21 cellular contexts compared by ENCODE assay signal in genomic region chr3:123571264-123571972, GRCh38. TPM values are rescaled to one million over a fixed set of nuclear protein-coding genes. Genes with fewer than 3 reads are reported as not detected.
A peak's percentile ranks its signal among the peaks of the same experiment; 100 is the strongest.
DNase-seq lines count a peak whose midpoint lies in the region; ATAC-seq and TF ChIP-seq lines count a peak whose summit lies in the region.
"Had no signal": no experiment of that assay in that cellular context is flagged by ENCODE, and none has a peak within 500 bp of the region (broad histone marks: within the 10 kb centered on the region; RNA-seq: fewer than 3 reads in every experiment).

No MANE protein-coding gene starts in this region.

- no peaks in the 10 kb centered on the region for H3K9me3 ChIP-seq in H9 (ENCODE audit: control insufficient read depth, low read depth, low read length)
- H3K9me3 ChIP-seq in endodermal cell (ENCODE audit: control insufficient read depth, low read length) = no peaks in the 10 kb centered on the region
- no peaks in the 10 kb centered on the region for H3K9me3 ChIP-seq in suprapubic skin
- H3K9me3 ChIP-seq: A549, Peyer's patch, testis had no signal

- no peak overlapping the region for H3K56ac ChIP-seq in H9 (ENCODE audit: insufficient read length, low read depth, low read length)

- H3K9ac ChIP-seq in H9 (ENCODE audit: extremely low read depth, insufficient read length, low read length) = no peak overlapping the region
- no peak overlapping the region for H3K9ac ChIP-seq in endodermal cell (ENCODE audit: extremely low read depth, low read length, poor library complexity, severe bottlenecking)

- no peak overlapping the region for H2AK5ac ChIP-seq in H9 (ENCODE audit: insufficient read length, low read length)

- TF ChIP-seq EP300 in suprapubic skin (IDR thresholded peaks at IDR 0.05) = no peak

- no peaks in the 10 kb centered on the region for H3K79me1 ChIP-seq in H9 (ENCODE audit: insufficient read depth, low read depth, low read length, poor library complexity, severe bottlenecking)

- H2BK5ac ChIP-seq in H9 (ENCODE audit: insufficient read length, low read length) = no peak overlapping the region

- no peaks in the 10 kb centered on the region for H3K27me3 ChIP-seq in H9 (ENCODE audit: insufficient read depth, low read length)
- no peaks in the 10 kb centered on the region for H3K27me3 ChIP-seq in endodermal cell (ENCODE audit: control insufficient read depth, insufficient read depth, low read length, poor library complexity, severe bottlenecking)
- no peaks in the 10 kb centered on the region for H3K27me3 ChIP-seq in suprapubic skin
- H3K27me3 ChIP-seq: Peyer's patch, testis had no signal

- no peak overlapping the region for H3K23ac ChIP-seq in H9 (ENCODE audit: insufficient read length, low read depth, low read length)

- H3K4me3 Mint-ChIP-seq in H9 (0 out of 5 replicates have a peak overlapping the region, but pooled peaks of 1 of the 2 experiments have one; percentile 43), endodermal cell (no peak overlapping the region)
- H3K4me3 Mint-ChIP-seq: activated T-helper 17 cell treated with anti-CD3 and anti-CD28 coated beads, Interleukin-2, amount 50 U/mL, for 72 hours; brain; neural crest cell had no signal

- H4K20me1 ChIP-seq in H9 (ENCODE audit: control insufficient read depth, insufficient read depth, insufficient read length) = no peaks in the 10 kb centered on the region

- H3K18ac ChIP-seq in H9 (ENCODE audit: insufficient read length, low read depth, low read length) = no peak overlapping the region

- H3K9me3 Mint-ChIP-seq in H9 = no peaks in the 10 kb centered on the region
- no peaks in the 10 kb centered on the region for H3K9me3 Mint-ChIP-seq in endodermal cell
- H3K9me3 Mint-ChIP-seq: activated T-helper 17 cell treated with anti-CD3 and anti-CD28 coated beads, Interleukin-2, amount 50 U/mL, for 72 hours; brain; neural crest cell had no signal

- no peak overlapping the region for H3K4me2 ChIP-seq in H9 (ENCODE audit: insufficient read depth, insufficient read length, low read length)
- H3K4me2 ChIP-seq: A549 had no signal

- H3K4me1 ChIP-seq in H9 (ENCODE audit: insufficient read depth, low read length) (no peaks in the 10 kb centered on the region), endodermal cell (ENCODE audit: control insufficient read depth, insufficient read depth, low read length) (peaks cover 9% of the 10 kb centered on the region), suprapubic skin (no peaks in the 10 kb centered on the region)
- H3K4me1 ChIP-seq: A549, Peyer's patch had no signal

- H3K4me1 Mint-ChIP-seq in H9 (peaks cover 11 to 21% of the 10 kb centered on the region in 2 experiments), endodermal cell (peaks cover 33% of the 10 kb centered on the region)

- H2BK12ac ChIP-seq in H9 (ENCODE audit: insufficient read length, low read depth, low read length) = no peak overlapping the region

- no peak for ATAC-seq in GM18505 (IDR thresholded peaks at IDR 0.05; ENCODE audit: unreplicated experiment)
- ATAC-seq: A549; activated T-helper 17 cell treated with anti-CD3 and anti-CD28 coated beads, Interleukin-2, amount 50 U/mL, for 72 hours had no signal

- DNase-seq in AML-193 (lab: John Stamatoyannopoulos, UW) = peak; percentile 14 to 41
- DNase-seq in H9 = peak; percentile 80
- DNase-seq in SKM-1 treated with dmso at 0.1 percent for 144 hours (lab: John Stamatoyannopoulos, UW; ENCODE audit: unreplicated experiment) = peak; percentile 4
- peak; percentile 86 for DNase-seq in endodermal cell
- no peak for DNase-seq in HuH-7 (ENCODE audit: low spot score)
- no peak for DNase-seq in suprapubic skin (ENCODE audit: low spot score in 2 of 2)
- no peak for DNase-seq in NCI-H2029 (lab: John Stamatoyannopoulos, UW)
- DNase-seq: activated CD4-positive, alpha-beta T cell treated with anti-CD3 and anti-CD28 coated beads for 4 hours; DMS 273 treated with DMSO at 0.1 percent for 48 hours; Karpas-422; NCI-H1436; NCI-H748 treated with DMSO at 0.1 percent for 48 hours; Peyer's patch; T-helper 9 cell; testis had no signal

- TF ChIP-seq CTCF in H9 (conservative IDR thresholded peaks at IDR 0.05) (no peak), endodermal cell (conservative IDR thresholded peaks at IDR 0.05) (no peak), suprapubic skin (IDR thresholded peaks at IDR 0.05) (no peak)

- no peak overlapping the region for H2AFZ ChIP-seq in H9 (ENCODE audit: low read length)

- no peak overlapping the region for H2BK120ac ChIP-seq in H9 (ENCODE audit: low read depth, low read length, poor library complexity, severe bottlenecking)

- no peak overlapping the region for H3K14ac ChIP-seq in H9 (ENCODE audit: insufficient read depth, low read length)

- no peaks in the 10 kb centered on the region for H3K27me3 Mint-ChIP-seq in H9 (ENCODE audit: low read depth)
- H3K27me3 Mint-ChIP-seq in endodermal cell (ENCODE audit: insufficient read depth) = no peaks in the 10 kb centered on the region
- H3K27me3 Mint-ChIP-seq: activated T-helper 17 cell treated with anti-CD3 and anti-CD28 coated beads, Interleukin-2, amount 50 U/mL, for 72 hours had no signal

- no peak overlapping the region for H4K8ac ChIP-seq in H9 (replicated peaks; ENCODE audit: insufficient read length, low read depth, low read length)

- H2BK20ac ChIP-seq in H9 (ENCODE audit: low read depth, low read length, poor library complexity, severe bottlenecking) = no peak overlapping the region

- no peak overlapping the region for H3K27ac ChIP-seq in H9 (ENCODE audit: insufficient read length, low read depth, low read length)
- H3K27ac ChIP-seq in endodermal cell (ENCODE audit: low read depth, low read length) = no peak overlapping the region
- no peak overlapping the region for H3K27ac ChIP-seq in suprapubic skin
- H3K27ac ChIP-seq: A549, epithelial cell of prostate, Peyer's patch, testis had no signal

- no peak overlapping the region for H3K4ac ChIP-seq in H9 (ENCODE audit: low read depth, low read length)

- no peaks in the 10 kb centered on the region for H3K23me2 ChIP-seq in H9 (ENCODE audit: insufficient read length, low read depth, low read length, poor library complexity, severe bottlenecking)

- no peak for TF ChIP-seq POLR2A in GM18505 (IDR thresholded peaks at IDR 0.05; ENCODE audit: borderline replicate concordance, extremely low read depth, insufficient read depth, insufficient read length)
- TF ChIP-seq POLR2A in suprapubic skin (IDR thresholded peaks at IDR 0.05) = no peak

- H4K91ac ChIP-seq in H9 (ENCODE audit: insufficient read length, low read depth, low read length) = no peak overlapping the region

- H2BK15ac ChIP-seq in H9 (ENCODE audit: low read depth, low read length) = no peak overlapping the region

- peaks cover 60% of the 10 kb centered on the region for H3K36me3 ChIP-seq in endodermal cell (ENCODE audit: control insufficient read depth, insufficient read depth, low read length)
- H3K36me3 ChIP-seq in suprapubic skin = peaks cover 5% of the 10 kb centered on the region

- no peak overlapping the region for H4K5ac ChIP-seq in H9 (ENCODE audit: insufficient read length, low read depth, low read length)

- peaks cover 0 to 12% (median 1%) of the 10 kb centered on the region in 3 experiments; a peak in 3 of 7 replicates for H3K36me3 Mint-ChIP-seq in H9 (ENCODE audit: insufficient read depth in 1 of 3, low read depth in 3 of 3)
- peaks cover 12% of the 10 kb centered on the region for H3K36me3 Mint-ChIP-seq in endodermal cell (ENCODE audit: low read depth)

- H3K27ac Mint-ChIP-seq in H9 (no peak overlapping the region), endodermal cell (peak overlapping the region; percentile 86)
- H3K27ac Mint-ChIP-seq: activated T-helper 17 cell treated with anti-CD3 and anti-CD28 coated beads, Interleukin-2, amount 50 U/mL, for 72 hours had no signal

- WGBS in H9 (ENCODE audit: extremely low coverage, insufficient read length, low lambda C conversion rate) = no CpG with 5 or more reads among the region's 4 CpGs
- 43 to 56% methylated on average over 4 of the region's 4 CpGs for WGBS in endodermal cell (ENCODE audit: insufficient coverage in 1 of 2, insufficient read length in 1 of 2), 2 experiments
- 69% methylated on average over 4 of the region's 4 CpGs for WGBS in suprapubic skin

- H3K79me2 ChIP-seq in H9 (ENCODE audit: insufficient read depth, low read length) = no peaks in the 10 kb centered on the region

- H3K4me3 ChIP-seq in endodermal cell (ENCODE audit: low read length) (no peak overlapping the region), suprapubic skin (no peak overlapping the region)
- H3K4me3 ChIP-seq: A549, Peyer's patch, testis had no signal

- H3T11ph ChIP-seq in H9 (ENCODE audit: low read length) = no peak overlapping the region

RNA-seq across cellular contexts. Expression of gene HACD2, which starts 13.4 kb away (rescaled TPM):
- total RNA-seq in H9 (2021) (27.4 and 28.4 TPM in 2 replicates), endodermal cell (10 to 100 TPM; 32.5 to 48.7 TPM), suprapubic skin (10 to 100 TPM; 38.5 to 76.3 (median 52.6) TPM)
- polyA plus RNA-seq in endodermal cell (2013, experiment 1 of 2) = 29.0 TPM
- polyA plus RNA-seq in endodermal cell (2013, experiment 2 of 2) = 29.4 TPM

Comparison
In these comparisons a context has a peak if more than half of its experiments do, and no peak if none do; other contexts are left out.
1. DNase-seq: peak in AML-193 (2 of 2), H9 (single experiment), SKM-1 treated with dmso at 0.1 percent for 144 hours (single experiment) and endodermal cell (single experiment); none in HuH-7 (single experiment), suprapubic skin (0 of 2) and NCI-H2029 (single experiment).